ENCODE assay signal across 1 cellular context in genomic region chr15:101723874-101724674, GRCh38.
A peak's percentile ranks its signal among the peaks of the same experiment; 100 is the strongest.
TF ChIP-seq lines count a peak whose summit lies in the region.

TARS3 (minus strand) TSS chr15:101724473; CDS start chr15:101724387, 86 bp downstream.

TF ChIP-seq in K562, 482 proteins besides CTCF, POLR2A, EP300 and RAD21 (continued from another document and continues in another):
- TF ChIP-seq HOMEZ (CRISPR knock-in tag; IDR thresholded peaks at IDR 0.05) (no peak), TGIF2 (CRISPR knock-in tag; IDR thresholded peaks at IDR 0.05) (no peak), IRF1 (CRISPR knock-in tag; IDR thresholded peaks at IDR 0.05; ENCODE audit: borderline replicate concordance) (no peak), TCF15 (CRISPR knock-in tag; IDR thresholded peaks at IDR 0.05) (no peak), BRD9 (IDR thresholded peaks at IDR 0.05; ENCODE audit: low read depth, partially characterized antibody) (no peak), ZSCAN32 (CRISPR knock-in tag; IDR thresholded peaks at IDR 0.05) (no peak), FOXA1 (IDR thresholded peaks at IDR 0.05; ENCODE audit: borderline replicate concordance) (no peak), ZNF695 (CRISPR knock-in tag; IDR thresholded peaks at IDR 0.05) (no peak), HNRNPH1 (optimal IDR thresholded peaks at IDR 0.05; ENCODE audit: low read depth, low read length) (no peak), RBFOX2 (IDR thresholded peaks at IDR 0.05; ENCODE audit: low read depth, low read length) (peak; percentile 93), ZNF785 (CRISPR knock-in tag; IDR thresholded peaks at IDR 0.05) (no peak), NR3C1 (CRISPR knock-in tag; IDR thresholded peaks at IDR 0.05) (peak; percentile 92), ILK (tag; IDR thresholded peaks at IDR 0.05; ENCODE audit: borderline replicate concordance, low read depth) (no peak), ZNF77 (CRISPR knock-in tag; IDR thresholded peaks at IDR 0.05) (no peak), CBX5 (IDR thresholded peaks at IDR 0.05; ENCODE audit: borderline replicate concordance, low read depth) (no peak; the same call in 1 of the 2 replicates), SMC3 (conservative IDR thresholded peaks at IDR 0.05; ENCODE audit: insufficient read depth, low read depth, low read length) (no peak), KLF16 (IDR thresholded peaks at IDR 0.05) (no peak), ZNF655 (CRISPR knock-in tag; IDR thresholded peaks at IDR 0.05) (no peak), ZBTB34 (CRISPR knock-in tag; IDR thresholded peaks at IDR 0.05) (no peak), OTX1 (CRISPR knock-in tag; IDR thresholded peaks at IDR 0.05) (no peak)
- TF ChIP-seq, protein P1, sequence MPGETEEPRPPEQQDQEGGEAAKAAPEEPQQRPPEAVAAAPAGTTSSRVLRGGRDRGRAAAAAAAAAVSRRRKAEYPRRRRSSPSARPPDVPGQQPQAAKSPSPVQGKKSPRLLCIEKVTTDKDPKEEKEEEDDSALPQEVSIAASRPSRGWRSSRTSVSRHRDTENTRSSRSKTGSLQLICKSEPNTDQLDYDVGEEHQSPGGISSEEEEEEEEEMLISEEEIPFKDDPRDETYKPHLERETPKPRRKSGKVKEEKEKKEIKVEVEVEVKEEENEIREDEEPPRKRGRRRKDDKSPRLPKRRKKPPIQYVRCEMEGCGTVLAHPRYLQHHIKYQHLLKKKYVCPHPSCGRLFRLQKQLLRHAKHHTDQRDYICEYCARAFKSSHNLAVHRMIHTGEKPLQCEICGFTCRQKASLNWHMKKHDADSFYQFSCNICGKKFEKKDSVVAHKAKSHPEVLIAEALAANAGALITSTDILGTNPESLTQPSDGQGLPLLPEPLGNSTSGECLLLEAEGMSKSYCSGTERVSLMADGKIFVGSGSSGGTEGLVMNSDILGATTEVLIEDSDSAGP (CRISPR knock-in tag; IDR thresholded peaks at IDR 0.05): no peak; the same call in 1 of the 2 replicates
- TF ChIP-seq, protein P2, sequence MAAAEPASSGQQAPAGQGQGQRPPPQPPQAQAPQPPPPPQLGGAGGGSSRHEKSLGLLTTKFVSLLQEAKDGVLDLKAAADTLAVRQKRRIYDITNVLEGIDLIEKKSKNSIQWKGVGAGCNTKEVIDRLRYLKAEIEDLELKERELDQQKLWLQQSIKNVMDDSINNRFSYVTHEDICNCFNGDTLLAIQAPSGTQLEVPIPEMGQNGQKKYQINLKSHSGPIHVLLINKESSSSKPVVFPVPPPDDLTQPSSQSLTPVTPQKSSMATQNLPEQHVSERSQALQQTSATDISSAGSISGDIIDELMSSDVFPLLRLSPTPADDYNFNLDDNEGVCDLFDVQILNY (CRISPR knock-in tag; IDR thresholded peaks at IDR 0.05): 0 out of 2 replicates have a peak, but pooled peaks have one; percentile 73
- TF ChIP-seq, protein P3, sequence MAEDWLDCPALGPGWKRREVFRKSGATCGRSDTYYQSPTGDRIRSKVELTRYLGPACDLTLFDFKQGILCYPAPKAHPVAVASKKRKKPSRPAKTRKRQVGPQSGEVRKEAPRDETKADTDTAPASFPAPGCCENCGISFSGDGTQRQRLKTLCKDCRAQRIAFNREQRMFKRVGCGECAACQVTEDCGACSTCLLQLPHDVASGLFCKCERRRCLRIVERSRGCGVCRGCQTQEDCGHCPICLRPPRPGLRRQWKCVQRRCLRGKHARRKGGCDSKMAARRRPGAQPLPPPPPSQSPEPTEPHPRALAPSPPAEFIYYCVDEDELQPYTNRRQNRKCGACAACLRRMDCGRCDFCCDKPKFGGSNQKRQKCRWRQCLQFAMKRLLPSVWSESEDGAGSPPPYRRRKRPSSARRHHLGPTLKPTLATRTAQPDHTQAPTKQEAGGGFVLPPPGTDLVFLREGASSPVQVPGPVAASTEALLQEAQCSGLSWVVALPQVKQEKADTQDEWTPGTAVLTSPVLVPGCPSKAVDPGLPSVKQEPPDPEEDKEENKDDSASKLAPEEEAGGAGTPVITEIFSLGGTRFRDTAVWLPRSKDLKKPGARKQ (CRISPR knock-in tag; IDR thresholded peaks at IDR 0.05): no peak
- TF ChIP-seq, protein P4, sequence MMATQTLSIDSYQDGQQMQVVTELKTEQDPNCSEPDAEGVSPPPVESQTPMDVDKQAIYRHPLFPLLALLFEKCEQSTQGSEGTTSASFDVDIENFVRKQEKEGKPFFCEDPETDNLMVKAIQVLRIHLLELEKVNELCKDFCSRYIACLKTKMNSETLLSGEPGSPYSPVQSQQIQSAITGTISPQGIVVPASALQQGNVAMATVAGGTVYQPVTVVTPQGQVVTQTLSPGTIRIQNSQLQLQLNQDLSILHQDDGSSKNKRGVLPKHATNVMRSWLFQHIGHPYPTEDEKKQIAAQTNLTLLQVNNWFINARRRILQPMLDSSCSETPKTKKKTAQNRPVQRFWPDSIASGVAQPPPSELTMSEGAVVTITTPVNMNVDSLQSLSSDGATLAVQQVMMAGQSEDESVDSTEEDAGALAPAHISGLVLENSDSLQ (IDR thresholded peaks at IDR 0.05): no peak
- TF ChIP-seq, protein P5, sequence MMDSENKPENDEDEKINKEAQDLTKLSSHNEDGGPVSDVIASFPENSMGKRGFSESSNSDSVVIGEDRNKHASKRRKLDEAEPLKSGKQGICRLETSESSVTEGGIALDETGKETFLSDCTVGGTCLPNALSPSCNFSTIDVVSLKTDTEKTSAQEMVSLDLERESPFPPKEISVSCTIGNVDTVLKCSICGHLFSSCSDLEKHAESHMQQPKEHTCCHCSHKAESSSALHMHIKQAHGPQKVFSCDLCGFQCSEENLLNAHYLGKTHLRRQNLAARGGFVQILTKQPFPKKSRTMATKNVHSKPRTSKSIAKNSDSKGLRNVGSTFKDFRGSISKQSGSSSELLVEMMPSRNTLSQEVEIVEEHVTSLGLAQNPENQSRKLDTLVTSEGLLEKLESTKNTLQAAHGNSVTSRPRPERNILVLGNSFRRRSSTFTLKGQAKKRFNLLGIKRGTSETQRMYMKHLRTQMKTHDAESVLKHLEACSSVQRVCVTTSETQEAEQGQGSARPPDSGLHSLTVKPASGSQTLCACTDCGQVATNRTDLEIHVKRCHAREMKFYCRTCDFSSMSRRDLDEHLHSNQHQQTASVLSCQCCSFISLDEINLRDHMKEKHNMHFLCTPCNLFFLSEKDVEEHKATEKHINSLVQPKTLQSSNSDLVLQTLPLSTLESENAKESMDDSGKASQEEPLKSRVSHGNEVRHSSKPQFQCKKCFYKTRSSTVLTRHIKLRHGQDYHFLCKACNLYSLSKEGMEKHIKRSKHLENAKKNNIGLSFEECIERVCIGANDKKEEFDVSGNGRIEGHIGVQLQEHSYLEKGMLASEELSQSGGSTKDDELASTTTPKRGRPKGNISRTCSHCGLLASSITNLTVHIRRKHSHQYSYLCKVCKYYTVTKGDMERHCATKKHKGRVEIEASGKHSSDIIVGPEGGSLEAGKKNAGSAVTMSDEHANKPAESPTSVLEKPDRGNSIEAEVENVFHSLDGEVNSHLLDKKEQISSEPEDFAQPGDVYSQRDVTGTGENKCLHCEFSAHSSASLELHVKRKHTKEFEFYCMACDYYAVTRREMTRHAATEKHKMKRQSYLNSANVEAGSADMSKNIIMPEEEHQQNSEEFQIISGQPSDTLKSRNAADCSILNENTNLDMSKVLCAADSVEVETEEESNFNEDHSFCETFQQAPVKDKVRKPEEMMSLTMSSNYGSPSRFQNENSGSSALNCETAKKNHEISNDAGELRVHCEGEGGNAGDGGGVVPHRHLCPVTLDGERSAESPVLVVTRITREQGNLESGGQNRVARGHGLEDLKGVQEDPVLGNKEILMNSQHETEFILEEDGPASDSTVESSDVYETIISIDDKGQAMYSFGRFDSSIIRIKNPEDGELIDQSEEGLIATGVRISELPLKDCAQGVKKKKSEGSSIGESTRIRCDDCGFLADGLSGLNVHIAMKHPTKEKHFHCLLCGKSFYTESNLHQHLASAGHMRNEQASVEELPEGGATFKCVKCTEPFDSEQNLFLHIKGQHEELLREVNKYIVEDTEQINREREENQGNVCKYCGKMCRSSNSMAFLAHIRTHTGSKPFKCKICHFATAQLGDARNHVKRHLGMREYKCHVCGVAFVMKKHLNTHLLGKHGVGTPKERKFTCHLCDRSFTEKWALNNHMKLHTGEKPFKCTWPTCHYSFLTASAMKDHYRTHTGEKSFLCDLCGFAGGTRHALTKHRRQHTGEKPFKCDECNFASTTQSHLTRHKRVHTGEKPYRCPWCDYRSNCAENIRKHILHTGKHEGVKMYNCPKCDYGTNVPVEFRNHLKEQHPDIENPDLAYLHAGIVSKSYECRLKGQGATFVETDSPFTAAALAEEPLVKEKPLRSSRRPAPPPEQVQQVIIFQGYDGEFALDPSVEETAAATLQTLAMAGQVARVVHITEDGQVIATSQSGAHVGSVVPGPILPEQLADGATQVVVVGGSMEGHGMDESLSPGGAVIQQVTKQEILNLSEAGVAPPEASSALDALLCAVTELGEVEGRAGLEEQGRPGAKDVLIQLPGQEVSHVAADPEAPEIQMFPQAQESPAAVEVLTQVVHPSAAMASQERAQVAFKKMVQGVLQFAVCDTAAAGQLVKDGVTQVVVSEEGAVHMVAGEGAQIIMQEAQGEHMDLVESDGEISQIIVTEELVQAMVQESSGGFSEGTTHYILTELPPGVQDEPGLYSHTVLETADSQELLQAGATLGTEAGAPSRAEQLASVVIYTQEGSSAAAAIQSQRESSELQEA (IDR thresholded peaks at IDR 0.05; ENCODE audit: low read depth): no peak
- TF ChIP-seq, protein P6, sequence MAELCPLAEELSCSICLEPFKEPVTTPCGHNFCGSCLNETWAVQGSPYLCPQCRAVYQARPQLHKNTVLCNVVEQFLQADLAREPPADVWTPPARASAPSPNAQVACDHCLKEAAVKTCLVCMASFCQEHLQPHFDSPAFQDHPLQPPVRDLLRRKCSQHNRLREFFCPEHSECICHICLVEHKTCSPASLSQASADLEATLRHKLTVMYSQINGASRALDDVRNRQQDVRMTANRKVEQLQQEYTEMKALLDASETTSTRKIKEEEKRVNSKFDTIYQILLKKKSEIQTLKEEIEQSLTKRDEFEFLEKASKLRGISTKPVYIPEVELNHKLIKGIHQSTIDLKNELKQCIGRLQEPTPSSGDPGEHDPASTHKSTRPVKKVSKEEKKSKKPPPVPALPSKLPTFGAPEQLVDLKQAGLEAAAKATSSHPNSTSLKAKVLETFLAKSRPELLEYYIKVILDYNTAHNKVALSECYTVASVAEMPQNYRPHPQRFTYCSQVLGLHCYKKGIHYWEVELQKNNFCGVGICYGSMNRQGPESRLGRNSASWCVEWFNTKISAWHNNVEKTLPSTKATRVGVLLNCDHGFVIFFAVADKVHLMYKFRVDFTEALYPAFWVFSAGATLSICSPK (IDR thresholded peaks at IDR 0.05; ENCODE audit: borderline replicate concordance): no peak
- TF ChIP-seq, protein P7, sequence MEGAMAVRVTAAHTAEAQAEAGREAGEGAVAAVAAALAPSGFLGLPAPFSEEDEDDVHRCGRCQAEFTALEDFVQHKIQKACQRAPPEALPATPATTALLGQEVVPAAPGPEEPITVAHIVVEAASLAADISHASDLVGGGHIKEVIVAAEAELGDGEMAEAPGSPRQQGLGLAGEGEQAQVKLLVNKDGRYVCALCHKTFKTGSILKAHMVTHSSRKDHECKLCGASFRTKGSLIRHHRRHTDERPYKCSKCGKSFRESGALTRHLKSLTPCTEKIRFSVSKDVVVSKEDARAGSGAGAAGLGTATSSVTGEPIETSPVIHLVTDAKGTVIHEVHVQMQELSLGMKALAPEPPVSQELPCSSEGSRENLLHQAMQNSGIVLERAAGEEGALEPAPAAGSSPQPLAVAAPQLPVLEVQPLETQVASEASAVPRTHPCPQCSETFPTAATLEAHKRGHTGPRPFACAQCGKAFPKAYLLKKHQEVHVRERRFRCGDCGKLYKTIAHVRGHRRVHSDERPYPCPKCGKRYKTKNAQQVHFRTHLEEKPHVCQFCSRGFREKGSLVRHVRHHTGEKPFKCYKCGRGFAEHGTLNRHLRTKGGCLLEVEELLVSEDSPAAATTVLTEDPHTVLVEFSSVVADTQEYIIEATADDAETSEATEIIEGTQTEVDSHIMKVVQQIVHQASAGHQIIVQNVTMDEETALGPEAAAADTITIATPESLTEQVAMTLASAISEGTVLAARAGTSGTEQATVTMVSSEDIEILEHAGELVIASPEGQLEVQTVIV (CRISPR knock-in tag; IDR thresholded peaks at IDR 0.05; ENCODE audit: borderline replicate concordance): no peak
